ENCODE assay signal across 1 cellular context in genomic region chr16:84120023-84120422, GRCh38.
TF ChIP-seq lines count a peak whose summit lies in the region.

No MANE protein-coding gene starts in this region.

TF ChIP-seq in HepG2, 621 proteins besides CTCF, POLR2A, EP300 and RAD21:
- TF ChIP-seq ZNF331 (CRISPR knock-in tag; IDR thresholded peaks at IDR 0.05) = no peak
- no peak for TF ChIP-seq ZNF460 (CRISPR knock-in tag; IDR thresholded peaks at IDR 0.05; ENCODE audit: borderline replicate concordance)
- no peak for TF ChIP-seq ZFP41 (CRISPR knock-in tag; IDR thresholded peaks at IDR 0.05; ENCODE audit: borderline replicate concordance)
- TF ChIP-seq PAF1 (CRISPR knock-in tag; IDR thresholded peaks at IDR 0.05) = 0 out of 2 replicates have a peak, but pooled peaks have one; percentile 50
- no peak for TF ChIP-seq ZBTB1 (CRISPR knock-in tag; IDR thresholded peaks at IDR 0.05; ENCODE audit: borderline replicate concordance)
